8 cellular contexts compared by ENCODE assay signal in genomic region chr9:136631038-136632000, GRCh38. TPM values are rescaled to one million over a fixed set of nuclear protein-coding genes. Genes with fewer than 3 reads are reported as not detected.
DNase-seq lines count a peak whose midpoint lies in the region; ATAC-seq and TF ChIP-seq lines count a peak whose summit lies in the region.

No MANE protein-coding gene starts in this region.

- CTCF ChIA-PET in activated CD4-positive, alpha-beta memory T cell treated with anti-CD3 and anti-CD28 coated beads for 36 hours (lab: Charles Lee), result interaction anchor here (0.8 to 1.4 kb wide), 7 partner anchors 16 to 150 kb away, joined by 3 to 32 read pairs (median 4); no protein-coding TSS in a partner anchor

- no peak overlapping the region for H3K23ac ChIP-seq in mesendoderm (ENCODE audit: low read length)

- DNase-seq in AG09309 (ENCODE audit: low read depth), result peak; percentile 46
- DNase-seq in H7, result peak; percentile 92
- DNase-seq in NCI-H748 (lab: John Stamatoyannopoulos, UW; ENCODE audit: unreplicated experiment), result peak; percentile 82
- DNase-seq in activated CD4-positive, alpha-beta memory T cell treated with anti-CD3 and anti-CD28 coated beads for 36 hours, result peak; percentile 84
- DNase-seq in dorsolateral prefrontal cortex, result peak in 9 of 10 donors; percentile 47 to 81 (median 68)
- peak; percentile 80 for DNase-seq in mesendoderm
- peak; percentile 53 to 58 for DNase-seq in stimulated activated CD8-positive, alpha-beta memory T cell treated with anti-CD3 and anti-CD28 coated beads, Interleukin-15, amount 100 ng/mL, for 48 hours (ENCODE audit: low read depth in 2 of 2)

- POLR2A ChIA-PET in activated CD4-positive, alpha-beta memory T cell treated with anti-CD3 and anti-CD28 coated beads for 36 hours (lab: Charles Lee), result no interaction called here

- H4K5ac ChIP-seq in mesendoderm (ENCODE audit: low read length), result no peak overlapping the region

- no peak overlapping the region for H3K9ac ChIP-seq in mesendoderm (ENCODE audit: low read length)

- TF ChIP-seq CTCF in AG09309 (IDR thresholded peaks at IDR 0.05; ENCODE audit: control insufficient read depth, insufficient read depth, low read depth, low read length, missing control alignments) (peak; percentile 95), dorsolateral prefrontal cortex (IDR thresholded peaks at IDR 0.05 in 54 of 56, conservative IDR thresholded peaks at IDR 0.05 in 2 of 56; ENCODE audit: low read depth in 1 of 56, partially characterized antibody in 56 of 56) (peak; percentile 38 to 89 (median 77))

- H3K4me1 ChIP-seq in mesendoderm (ENCODE audit: control insufficient read depth, low read depth, low read length), result no peaks in the 10 kb centered on the region

- H3K4me3 ChIP-seq in AG09309 (ENCODE audit: control insufficient read depth, low read depth, low read length) (no peak overlapping the region), H7 (ENCODE audit: insufficient read depth, low read depth, low read length) (no peak overlapping the region), dorsolateral prefrontal cortex (no peak overlapping the region), mesendoderm (ENCODE audit: low read length) (no peak overlapping the region)

- H3K79me2 ChIP-seq in mesendoderm (ENCODE audit: control insufficient read depth, insufficient read depth, low read length), result no peaks in the 10 kb centered on the region

- no peaks in the 10 kb centered on the region for H3K9me3 Mint-ChIP-seq in activated CD4-positive, alpha-beta memory T cell treated with anti-CD3 and anti-CD28 coated beads for 36 hours

- H3K27me3 Mint-ChIP-seq in activated CD4-positive, alpha-beta memory T cell treated with anti-CD3 and anti-CD28 coated beads for 36 hours, result peaks cover 5% of the 10 kb centered on the region

- H3K36me3 ChIP-seq in H7 (replicated peaks; ENCODE audit: control insufficient read depth, insufficient read depth, low read length) (no peaks in the 10 kb centered on the region), mesendoderm (ENCODE audit: control insufficient read depth, insufficient read depth, low read length) (no peaks in the 10 kb centered on the region)

- no peak overlapping the region for H2BK120ac ChIP-seq in mesendoderm (ENCODE audit: low read depth, low read length)

- intact Hi-C loops in activated CD4-positive, alpha-beta memory T cell treated with anti-CD3 and anti-CD28 coated beads for 36 hours (cut with micrococcal nuclease), result loop anchor here (1.0 to 2.0 kb wide), 2 partner anchors 13 to 146 kb away; no protein-coding TSS in a partner anchor
- intact Hi-C loops in dorsolateral prefrontal cortex (cut with DNase I), result loop anchor here (1.0 to 10.0 kb wide), 3 partner anchors 146 to 287 kb away; no protein-coding TSS in a partner anchor

- H3K56ac ChIP-seq in mesendoderm (ENCODE audit: low read length), result no peak overlapping the region

- peak overlapping the region in 13 of 59 donors; percentile 6 to 65 (median 41) for H3K27ac ChIP-seq in dorsolateral prefrontal cortex
- no peak overlapping the region for H3K27ac ChIP-seq in mesendoderm (ENCODE audit: low read depth, low read length)

- no peaks in the 10 kb centered on the region for H3K79me1 ChIP-seq in mesendoderm (ENCODE audit: low read length)

- no peak overlapping the region for H3K4me2 ChIP-seq in mesendoderm (ENCODE audit: low read length)

- no peaks in the 10 kb centered on the region for H3K36me3 Mint-ChIP-seq in activated CD4-positive, alpha-beta memory T cell treated with anti-CD3 and anti-CD28 coated beads for 36 hours

- H3K4me1 Mint-ChIP-seq in activated CD4-positive, alpha-beta memory T cell treated with anti-CD3 and anti-CD28 coated beads for 36 hours (ENCODE audit: low read depth), result no peaks in the 10 kb centered on the region

- WGBS in mesendoderm (ENCODE audit: extremely low coverage, insufficient coverage, low lambda C conversion rate), result no CpG with 5 or more reads among the region's 31 CpGs

- no peak overlapping the region for H3K18ac ChIP-seq in mesendoderm (ENCODE audit: low read length)

- H2BK5ac ChIP-seq in mesendoderm (ENCODE audit: low read length), result no peak overlapping the region

- H3K4ac ChIP-seq in mesendoderm (ENCODE audit: low read depth, low read length), result no peak overlapping the region

- no peak overlapping the region for H3K4me3 Mint-ChIP-seq in activated CD4-positive, alpha-beta memory T cell treated with anti-CD3 and anti-CD28 coated beads for 36 hours

- ATAC-seq in HG02642 (IDR thresholded peaks at IDR 0.05; ENCODE audit: poor library complexity, unreplicated experiment), result no peak

- no peak overlapping the region for H4K8ac ChIP-seq in mesendoderm (ENCODE audit: low read depth, low read length)

- H3K27me3 ChIP-seq in H7 (ENCODE audit: control insufficient read depth, insufficient read depth, low read length), result no peaks in the 10 kb centered on the region
- H3K27me3 ChIP-seq in dorsolateral prefrontal cortex, result no peaks in the 10 kb centered on the region
- H3K27me3 ChIP-seq in mesendoderm (ENCODE audit: insufficient read depth, low read length, poor library complexity), result no peaks in the 10 kb centered on the region

- H2BK15ac ChIP-seq in mesendoderm (replicated peaks; ENCODE audit: low read depth), result no peak overlapping the region

- no peak overlapping the region for H3K27ac Mint-ChIP-seq in activated CD4-positive, alpha-beta memory T cell treated with anti-CD3 and anti-CD28 coated beads for 36 hours

- no peak overlapping the region for H2AK5ac ChIP-seq in mesendoderm (ENCODE audit: low read length)

RNA-seq across cellular contexts. Expression of gene EGFL7, which starts 31.4 kb away (rescaled TPM):
- 68.5 and 87.3 TPM in 2 replicates for total RNA-seq in H7 (2014; rRNA removed; shearing (Covaris generic))
- under 1 TPM; 0.90 to 0.93 TPM for total RNA-seq in activated CD4-positive, alpha-beta memory T cell treated with anti-CD3 and anti-CD28 coated beads for 36 hours
- 100 to 1,000 TPM in 13 of 120 experiments, 10 to 100 TPM in 107; 43.0 to 145 (median 80.4) TPM for total RNA-seq in dorsolateral prefrontal cortex
- 14.0 TPM for polyA plus RNA-seq in mesendoderm (2013, experiment 1 of 2)
- polyA plus RNA-seq in mesendoderm (2013, experiment 2 of 2), result 13.6 TPM

RNA-seq across cellular contexts. Expression of gene AGPAT2, which starts 55.9 kb away (rescaled TPM):
- 41.1 and 54.7 TPM in 2 replicates for total RNA-seq in H7 (2014; rRNA removed; shearing (Covaris generic))
- 10 to 100 TPM; 16.3 to 16.8 TPM for total RNA-seq in activated CD4-positive, alpha-beta memory T cell treated with anti-CD3 and anti-CD28 coated beads for 36 hours
- 10 to 100 TPM in 91 of 120 experiments, 1 to 10 TPM in 29; 4.1 to 18.0 (median 11.6) TPM for total RNA-seq in dorsolateral prefrontal cortex
- 14.1 TPM for polyA plus RNA-seq in mesendoderm (2013, experiment 1 of 2)
- polyA plus RNA-seq in mesendoderm (2013, experiment 2 of 2), result 14.3 TPM

Comparison
In these comparisons a context has a peak if more than half of its experiments do, and no peak if none do; other contexts are left out.
1. RNA of gene EGFL7, which starts 31.4 kb away (total RNA-seq): 68.5 to 87.3 TPM in H7 and 43.0 to 145 TPM in dorsolateral prefrontal cortex; 0.90 to 0.93 TPM in activated CD4-positive, alpha-beta memory T cell treated with anti-CD3 and anti-CD28 coated beads for 36 hours; every median in the first group is over 10 times any median in the second.
2. Peak in every context shown above with its lines, with median percentiles within 50 percentile points of each other: DNase-seq.